In genomic region chr12:93777249-93777648, GRCh38 we compare ENCODE assay signal across 8 cellular contexts.
DNase-seq lines count a peak whose midpoint lies in the region; ATAC-seq, FAIRE-seq and TF ChIP-seq lines count a peak whose summit lies in the region.

No MANE protein-coding gene starts in this region.

- DNase-seq in M059J (ENCODE audit: low read depth) (peak; percentile 72), cerebellar cortex (ENCODE audit: low spot score) (peak; percentile 26), right lobe of liver (no peak), KG1 (lab: John Stamatoyannopoulos, UW) (no peak), OCI-M1 (lab: John Stamatoyannopoulos, UW) (no peak), HTR-8/SVneo (ENCODE audit: insufficient read length, low spot score) (no peak), NCI-H69 (lab: John Stamatoyannopoulos, UW) (no peak)

- peak; percentile 77 to 89 (median 81) for ATAC-seq in right lobe of liver

- no peak for FAIRE-seq in HTR-8/SVneo (lab: Jason Lieb, UNC)

- H3K9ac ChIP-seq in stomach smooth muscle (ENCODE audit: low read length in 2 of 2), result peak overlapping the region in 1 of 2 donors; percentile 31

- H3K4me3 ChIP-seq in right lobe of liver (no peak overlapping the region), stomach smooth muscle (ENCODE audit: low read length in 2 of 2) (peak overlapping the region in 1 of 2 donors; percentile 35)

- H3K4me1 ChIP-seq in right lobe of liver (peaks cover 0 to 11% (median 1%) of the 10 kb centered on the region in 4 donors), stomach smooth muscle (ENCODE audit: control insufficient read depth, insufficient read depth, low read length) (peaks cover 29% of the 10 kb centered on the region)

- H3K9me3 ChIP-seq in right lobe of liver (no peaks in the 10 kb centered on the region), stomach smooth muscle (ENCODE audit: control insufficient read depth in 2 of 2, low read length in 2 of 2) (no peaks in the 10 kb centered on the region)

- 57% methylated on average over 3 of the region's 3 CpGs for WGBS in right lobe of liver (ENCODE audit: insufficient coverage, low coverage, low lambda C conversion rate, missing lambda C conversion rate)

- H3K27ac ChIP-seq in right lobe of liver, result peak overlapping the region in 2 of 3 donors; percentile 39 to 75
- peak overlapping the region; percentile 56 for H3K27ac ChIP-seq in stomach smooth muscle (ENCODE audit: low read length)

- TF ChIP-seq POLR2A in right lobe of liver (IDR thresholded peaks at IDR 0.05), result no peak

- TF ChIP-seq CTCF in right lobe of liver (IDR thresholded peaks at IDR 0.05), result no peak

- intact Hi-C loops in right lobe of liver (cut with DNase I), result no loop called here

- H3K27me3 ChIP-seq in right lobe of liver (no peaks in the 10 kb centered on the region), stomach smooth muscle (ENCODE audit: control insufficient read depth in 1 of 2, insufficient read depth in 2 of 2, low read length in 2 of 2) (no peaks in the 10 kb centered on the region)

- H3K36me3 ChIP-seq in right lobe of liver (no peaks in the 10 kb centered on the region), stomach smooth muscle (ENCODE audit: control insufficient read depth in 2 of 2, insufficient read depth in 2 of 2, low read length in 2 of 2) (no peaks in the 10 kb centered on the region)

Comparison
In these comparisons a context has a peak if more than half of its experiments do, and no peak if none do; other contexts are left out.
1. DNase-seq: peak in M059J (single experiment) and cerebellar cortex (single experiment); none in right lobe of liver (0 of 3), KG1 (single experiment), OCI-M1 (single experiment), HTR-8/SVneo (single experiment) and NCI-H69 (single experiment).